22 cellular contexts compared by ENCODE assay signal in genomic region chr2:147442766-147443165, GRCh38.
"Had no signal": no experiment of that assay in that cellular context is flagged by ENCODE, and none has a peak within 500 bp of the region (broad histone marks: within the 10 kb centered on the region; RNA-seq: fewer than 3 reads in every experiment).

No MANE protein-coding gene starts in this region.

- H3K4me3 ChIP-seq: coronary artery, esophagus muscularis mucosa, gastroesophageal sphincter, left ventricle myocardium inferior, smooth muscle cell, uterus had no signal

- H3K27me3 Mint-ChIP-seq: stimulated activated naive B cell treated with anti-CD40 and anti-IgM and Interleukin-4, amounts not matched to agents 10 μg/mL and 1 μg/mL and 100 μg/mL, for 72 hours had no signal

- ATAC-seq: activated T-cell treated with anti-CD3 and anti-CD28 coated beads, Interleukin-2, amount 50 U/mL, for 4 hours; gastroesophageal sphincter; sciatic nerve; stimulated activated naive B cell treated with anti-CD40 and anti-IgM and Interleukin-4, amounts not matched to agents 10 μg/mL and 1 μg/mL and 100 μg/mL, for 72 hours; WTC11 had no signal

- H3K36me3 Mint-ChIP-seq: stimulated activated naive B cell treated with anti-CD40 and anti-IgM and Interleukin-4, amounts not matched to agents 10 μg/mL and 1 μg/mL and 100 μg/mL, for 72 hours had no signal

- H3K4me1 Mint-ChIP-seq: activated naive CD8-positive, alpha-beta T cell treated with anti-CD3 and anti-CD28 coated beads, Interleukin-2, amount 10 ng/mL, durations not matched to agents 7 days and 5 days; stimulated activated naive B cell treated with anti-CD40 and anti-IgM and Interleukin-4, amounts not matched to agents 10 μg/mL and 1 μg/mL and 100 μg/mL, for 72 hours; WTC11 had no signal

- H3K4me3 Mint-ChIP-seq: activated naive CD8-positive, alpha-beta T cell treated with anti-CD3 and anti-CD28 coated beads, Interleukin-2, amount 10 ng/mL, durations not matched to agents 7 days and 5 days; activated T-cell treated with anti-CD3 and anti-CD28 coated beads, Interleukin-2, amount 50 U/mL, for 4 hours; stimulated activated naive B cell treated with anti-CD40 and anti-IgM and Interleukin-4, amounts not matched to agents 10 μg/mL and 1 μg/mL and 100 μg/mL, for 72 hours; WTC11 had no signal

- H3K4me2 ChIP-seq: smooth muscle cell had no signal

- H3K27ac Mint-ChIP-seq: activated naive CD8-positive, alpha-beta T cell treated with anti-CD3 and anti-CD28 coated beads, Interleukin-2, amount 10 ng/mL, durations not matched to agents 7 days and 5 days; stimulated activated naive B cell treated with anti-CD40 and anti-IgM and Interleukin-4, amounts not matched to agents 10 μg/mL and 1 μg/mL and 100 μg/mL, for 72 hours; WTC11 had no signal

- H3K27ac ChIP-seq: coronary artery, esophagus muscularis mucosa, gastroesophageal sphincter, left ventricle myocardium inferior, uterus had no signal

- H3K27me3 ChIP-seq: esophagus muscularis mucosa, gastroesophageal sphincter, uterus had no signal

- H3K9me3 Mint-ChIP-seq: activated T-cell treated with anti-CD3 and anti-CD28 coated beads, Interleukin-2, amount 50 U/mL, for 4 hours had no signal

- H3K4me1 ChIP-seq: gastroesophageal sphincter, left ventricle myocardium inferior, uterus had no signal

- DNase-seq: activated CD8-positive, alpha-beta memory T cell treated with anti-CD3 and anti-CD28 coated beads for 24 hours; activated CD8-positive, alpha-beta memory T cell treated with anti-CD3 and anti-CD28 coated beads, Interleukin-2, amount 50 U/mL, for 4 hours; activated naive CD4-positive, alpha-beta T cell treated with Interleukin-2 at 50 U/mL for 16 hours; activated naive CD8-positive, alpha-beta T cell treated with anti-CD3 and anti-CD28 coated beads, Interleukin-2, amount 10 ng/mL, durations not matched to agents 7 days and 5 days; activated T-cell treated with anti-CD3 and anti-CD28 coated beads, Interleukin-2, amount 50 U/mL, for 4 hours; amniotic stem cell; head of caudate nucleus; hypothalamus; left ventricle myocardium inferior; midbrain; stimulated activated CD4-positive, alpha-beta T cell treated with anti-CD3 and anti-CD28 coated beads, Interleukin-2, amount 100 ng/mL, for 48 hours; stimulated activated CD8-positive, alpha-beta memory T cell treated with anti-CD3 and anti-CD28 coated beads, Interleukin-4, amount 100 ng/mL, for 48 hours; stimulated activated naive B cell treated with anti-CD40 and anti-IgM and Interleukin-4, amounts not matched to agents 10 μg/mL and 1 μg/mL and 100 μg/mL, for 72 hours; T1000; trophoblast cell; uterus had no signal

- H3K36me3 ChIP-seq: esophagus muscularis mucosa, gastroesophageal sphincter, left ventricle myocardium inferior, uterus had no signal

- H3K9me3 ChIP-seq: esophagus muscularis mucosa, gastroesophageal sphincter, left ventricle myocardium inferior, uterus had no signal
